Comparison of ENCODE assay signal across 16 cellular contexts in the genomic region with DNA sequence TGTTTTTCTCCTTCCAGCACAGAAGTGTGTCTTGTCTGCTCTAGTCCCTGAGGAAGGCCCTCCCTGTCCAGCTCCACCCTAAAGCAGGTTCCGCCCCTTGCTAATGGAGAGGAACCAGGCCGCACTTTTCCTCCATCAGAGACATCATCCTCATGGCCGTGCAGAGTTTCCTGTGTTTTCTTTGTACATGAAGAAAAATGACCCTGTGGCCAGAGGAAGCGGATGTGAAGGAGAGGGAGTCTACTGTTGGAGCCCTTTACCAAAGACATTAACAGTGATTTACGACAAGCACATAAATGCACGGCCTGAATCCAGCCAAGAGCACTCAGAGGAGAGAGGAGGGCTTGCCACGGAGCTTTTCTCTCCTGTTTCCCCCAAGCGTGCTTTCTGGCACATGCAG.
DNase-seq lines count a peak whose midpoint lies in the region; ATAC-seq, FAIRE-seq and TF ChIP-seq lines count a peak whose summit lies in the region.
"Had no signal": no experiment of that assay in that cellular context is flagged by ENCODE, and none has a peak within 500 bp of the region (broad histone marks: within the 10 kb centered on the region; RNA-seq: fewer than 3 reads in every experiment).

No MANE protein-coding gene starts in this region.

- intact Hi-C loops in HepG2 (cut with micrococcal nuclease; ENCODE audit: unreplicated experiment): no loop called here

- peaks cover 5% of the 10 kb centered on the region for H3F3A ChIP-seq in SK-N-SH (replicated peaks; ENCODE audit: insufficient read depth)

- H3K27me3 ChIP-seq in SK-N-SH (ENCODE audit: insufficient read depth): no peaks in the 10 kb centered on the region
- no peaks in the 10 kb centered on the region for H3K27me3 ChIP-seq in HepG2 (ENCODE audit: control insufficient read depth in 1 of 2, insufficient read depth in 2 of 2, low read length in 2 of 2)
- H3K27me3 ChIP-seq: brain microvascular endothelial cell had no signal

- H3K9me3 ChIP-seq in SK-N-SH: no peaks in the 10 kb centered on the region
- no peaks in the 10 kb centered on the region for H3K9me3 ChIP-seq in HepG2 (ENCODE audit: low read length)
- H3K9me3 ChIP-seq: A549 had no signal

- POLR2A ChIA-PET in SK-N-SH (lab: Yijun Ruan, JAX) (no interaction called here), HepG2 (lab: Yijun Ruan, JAX) (no interaction called here)

- H3K36me3 ChIP-seq in SK-N-SH (replicated peaks in 1 of 2; ENCODE audit: control insufficient read depth in 1 of 2, insufficient read depth in 2 of 2, low read length in 1 of 2) (peaks cover 18 to 55% of the 10 kb centered on the region in 2 experiments), HepG2 (replicated peaks in 1 of 2; ENCODE audit: control insufficient read depth in 1 of 2, insufficient read depth in 2 of 2, low read length in 2 of 2) (peaks cover 2 to 41% of the 10 kb centered on the region in 2 experiments)
- H3K36me3 ChIP-seq: brain microvascular endothelial cell had no signal

- 84% methylated on average over 8 of the region's 8 CpGs for WGBS in SK-N-SH (ENCODE audit: low lambda C conversion rate)
- WGBS in HepG2 (ENCODE audit: low lambda C conversion rate): 90% methylated on average over 8 of the region's 8 CpGs

- H3K4me1 ChIP-seq in SK-N-SH (ENCODE audit: control insufficient read depth in 1 of 2, insufficient read depth in 2 of 2, low read depth in 1 of 2, low read length in 1 of 2) (peaks cover 5 to 25% of the 10 kb centered on the region in 2 experiments; a peak in 3 of 4 replicates), HepG2 (ENCODE audit: insufficient read depth, low read length) (peaks cover 31% of the 10 kb centered on the region)

- TF ChIP-seq RAD21 in SK-N-SH (IDR thresholded peaks at IDR 0.05; ENCODE audit: low read length) (no peak), HepG2 (CRISPR knock-in tag; IDR thresholded peaks at IDR 0.05) (no peak)

- DNase-seq in SK-N-SH: peak; percentile 49
- DNase-seq in UCSD-AML1 (lab: John Stamatoyannopoulos, UW; ENCODE audit: unreplicated experiment): peak; percentile 59
- no peak for DNase-seq in HepG2 (ENCODE audit: low spot score)
- DNase-seq in substantia nigra (lab: John Stamatoyannopoulos, UW): no peak
- no peak for DNase-seq in effector CD4-positive, alpha-beta T cell
- DNase-seq in NCI-H2029 (lab: John Stamatoyannopoulos, UW): no peak
- no peak for DNase-seq in COLO829 (ENCODE audit: low spot score)
- DNase-seq: activated CD4-positive, alpha-beta T cell treated with anti-CD3 and anti-CD28 coated beads, Interleukin-2, amount 10 ng/mL, durations not matched to agents 7 days and 5 days; brain microvascular endothelial cell; effector memory CD8-positive, alpha-beta T cell; kidney glomerular epithelial cell; NCI-H345 had no signal

- no peak for ATAC-seq in SK-N-SH treated with all-trans-retinoic acid at 6 μM for 48 hours
- ATAC-seq in HepG2: no peak
- ATAC-seq: A549; activated T-helper 17 cell treated with anti-CD3 and anti-CD28 coated beads, Interleukin-2, amount 50 U/mL, for 72 hours; effector memory CD8-positive, alpha-beta T cell had no signal

- H3K4me2 ChIP-seq in SK-N-SH: no peak overlapping the region
- H3K4me2 ChIP-seq in HepG2 (ENCODE audit: low read depth, low read length): no peak overlapping the region
- H3K4me2 ChIP-seq: A549 had no signal

- in situ Hi-C loops in HepG2 (cut with HindIII; ENCODE audit: extremely low pct_ligation_motif_present, low pct_unique_long_range_greater_than_20kb): no loop called here

- H3K27ac ChIP-seq in SK-N-SH (ENCODE audit: low read depth in 2 of 2, low read length in 1 of 2): peak overlapping the region in 1 of 2 experiments; percentile 36; a peak in 2 of 4 replicates
- no peak overlapping the region for H3K27ac ChIP-seq in HepG2 (ENCODE audit: extremely low read length, insufficient read depth, low read length)
- peak overlapping the region; percentile 64 for H3K27ac ChIP-seq in substantia nigra (ENCODE audit: low read depth, low read length, poor library complexity, severe bottlenecking)
- H3K27ac ChIP-seq: A549, brain microvascular endothelial cell had no signal

- CTCF ChIA-PET in SK-N-SH (lab: Yijun Ruan, JAX): interaction anchor here (1.2 to 18.0 kb wide), 7 partner anchors 9 to 132 kb away, joined by 3 to 226 read pairs (median 18); no protein-coding TSS in a partner anchor
- CTCF ChIA-PET in HepG2 (lab: Yijun Ruan, JAX; ENCODE audit: low intra/inter-chr PET ratio, low total read pairs): no interaction called here

- BruUV-seq in HepG2 (replicated peaks; lab: Mats Ljungman, UMichigan): no TSS peak

- H3K9ac ChIP-seq in SK-N-SH (no peak overlapping the region), HepG2 (ENCODE audit: insufficient read depth, low read depth, low read length) (no peak overlapping the region)

- FAIRE-seq in HepG2 (lab: Jason Lieb, UNC): no peak
- FAIRE-seq: A549 had no signal

- H3K4me3 ChIP-seq in SK-N-SH (ENCODE audit: low read depth in 2 of 2, low read length in 1 of 2) (no peak overlapping the region), HepG2 (replicated peaks in 1 of 3; ENCODE audit: insufficient read depth in 1 of 3, low read depth in 2 of 3, low read length in 3 of 3) (no peak overlapping the region)
- H3K4me3 ChIP-seq: A549, skin epidermis had no signal

- H3K9me2 ChIP-seq in SK-N-SH: no peaks in the 10 kb centered on the region

- TF ChIP-seq EP300 in SK-N-SH (IDR thresholded peaks at IDR 0.05; ENCODE audit: borderline replicate concordance in 1 of 2, low read depth in 1 of 2, low read length in 1 of 2) (no peak), HepG2 (IDR thresholded peaks at IDR 0.05; ENCODE audit: low read depth in 2 of 2, low read length in 2 of 2) (no peak), HepG2 (CRISPR knock-in tag; IDR thresholded peaks at IDR 0.05; ENCODE audit: borderline replicate concordance) (no peak)

- TF ChIP-seq CTCF in SK-N-SH (IDR thresholded peaks at IDR 0.05) (no peak), HepG2 (CRISPR knock-in tag; IDR thresholded peaks at IDR 0.05) (no peak)

- H2AFZ ChIP-seq in SK-N-SH (ENCODE audit: low read depth) (no peak overlapping the region), HepG2 (ENCODE audit: low read length) (no peak overlapping the region)

- no peaks in the 10 kb centered on the region for H4K20me1 ChIP-seq in SK-N-SH (ENCODE audit: insufficient read depth)
- H4K20me1 ChIP-seq in HepG2 (ENCODE audit: insufficient read depth, low read length): peaks cover 7% of the 10 kb centered on the region; the same call in 1 of the 2 replicates

- no peak for TF ChIP-seq POLR2A in HepG2 (IDR thresholded peaks at IDR 0.05; ENCODE audit: insufficient read depth in 1 of 2, low read depth in 2 of 2, low read length in 2 of 2)

- H3K79me2 ChIP-seq in SK-N-SH (ENCODE audit: insufficient read depth) (no peaks in the 10 kb centered on the region), HepG2 (ENCODE audit: insufficient read depth, low read length) (no peaks in the 10 kb centered on the region)

TF ChIP-seq in SK-N-SH, 30 proteins besides CTCF, POLR2A, EP300 and RAD21:
- TF ChIP-seq POLR2AphosphoS5 (IDR thresholded peaks at IDR 0.05; ENCODE audit: low read depth, low read length) (no peak), MXI1 (IDR thresholded peaks at IDR 0.05; ENCODE audit: low read depth, low read length) (no peak), JUND (IDR thresholded peaks at IDR 0.05) (no peak)

TF ChIP-seq in SK-N-SH treated with all-trans-retinoic acid at 6 μM for 48 hours, 23 proteins besides CTCF, POLR2A, EP300 and RAD21:
- TF ChIP-seq TCF4 (CRISPR knock-in tag; IDR thresholded peaks at IDR 0.05; ENCODE audit: borderline replicate concordance): no peak
- TF ChIP-seq ZNF8 (CRISPR knock-in tag; IDR thresholded peaks at IDR 0.05): no peak
- TF ChIP-seq, protein P1, sequence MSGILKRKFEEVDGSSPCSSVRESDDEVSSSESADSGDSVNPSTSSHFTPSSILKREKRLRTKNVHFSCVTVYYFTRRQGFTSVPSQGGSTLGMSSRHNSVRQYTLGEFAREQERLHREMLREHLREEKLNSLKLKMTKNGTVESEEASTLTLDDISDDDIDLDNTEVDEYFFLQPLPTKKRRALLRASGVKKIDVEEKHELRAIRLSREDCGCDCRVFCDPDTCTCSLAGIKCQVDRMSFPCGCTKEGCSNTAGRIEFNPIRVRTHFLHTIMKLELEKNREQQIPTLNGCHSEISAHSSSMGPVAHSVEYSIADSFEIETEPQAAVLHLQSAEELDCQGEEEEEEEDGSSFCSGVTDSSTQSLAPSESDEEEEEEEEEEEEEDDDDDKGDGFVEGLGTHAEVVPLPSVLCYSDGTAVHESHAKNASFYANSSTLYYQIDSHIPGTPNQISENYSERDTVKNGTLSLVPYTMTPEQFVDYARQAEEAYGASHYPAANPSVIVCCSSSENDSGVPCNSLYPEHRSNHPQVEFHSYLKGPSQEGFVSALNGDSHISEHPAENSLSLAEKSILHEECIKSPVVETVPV (CRISPR knock-in tag; IDR thresholded peaks at IDR 0.05): no peak
- TF ChIP-seq OSR1 (CRISPR knock-in tag; IDR thresholded peaks at IDR 0.05): no peak
- TF ChIP-seq ARNTL (CRISPR knock-in tag; IDR thresholded peaks at IDR 0.05; ENCODE audit: borderline replicate concordance, low read depth): no peak

TF ChIP-seq in HepG2, 621 proteins besides CTCF, POLR2A, EP300 and RAD21:
- no peak for TF ChIP-seq ZFY (CRISPR knock-in tag; IDR thresholded peaks at IDR 0.05)
- no peak for TF ChIP-seq ZNF136 (CRISPR knock-in tag; IDR thresholded peaks at IDR 0.05; ENCODE audit: low read depth)
- TF ChIP-seq, protein P2, sequence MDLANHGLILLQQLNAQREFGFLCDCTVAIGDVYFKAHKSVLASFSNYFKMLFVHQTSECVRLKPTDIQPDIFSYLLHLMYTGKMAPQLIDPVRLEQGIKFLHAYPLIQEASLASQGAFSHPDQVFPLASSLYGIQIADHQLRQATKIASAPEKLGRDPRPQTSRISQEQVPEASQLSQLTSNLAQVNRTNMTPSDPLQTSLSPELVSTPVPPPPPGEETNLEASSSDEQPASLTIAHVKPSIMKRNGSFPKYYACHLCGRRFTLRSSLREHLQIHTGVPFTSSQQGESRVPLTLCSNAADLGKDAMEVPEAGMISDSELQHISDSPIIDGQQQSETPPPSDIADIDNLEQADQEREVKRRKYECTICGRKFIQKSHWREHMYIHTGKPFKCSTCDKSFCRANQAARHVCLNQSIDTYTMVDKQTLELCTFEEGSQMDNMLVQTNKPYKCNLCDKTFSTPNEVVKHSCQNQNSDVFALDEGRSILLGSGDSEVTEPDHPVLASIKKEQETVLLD (CRISPR knock-in tag; IDR thresholded peaks at IDR 0.05; ENCODE audit: low read depth): no peak
- TF ChIP-seq RBM22 (optimal IDR thresholded peaks at IDR 0.05; ENCODE audit: low read length): peak; percentile 36
TF ChIP-seq in HepG2: peak in this region for 1.

Comparison
In these comparisons a context has a peak if more than half of its experiments do, and no peak if none do; other contexts are left out.
1. DNase-seq: peak in SK-N-SH (single experiment) and UCSD-AML1 (single experiment); none in HepG2 (single experiment), substantia nigra (0 of 49), effector CD4-positive, alpha-beta T cell (single experiment), NCI-H2029 (single experiment) and COLO829 (single experiment).